13 cellular contexts compared by ENCODE assay signal in genomic region chr1:200307755-200308066, GRCh38.
A peak's percentile ranks its signal among the peaks of the same experiment; 100 is the strongest.
DNase-seq lines count a peak whose midpoint lies in the region; ATAC-seq and TF ChIP-seq lines count a peak whose summit lies in the region.
"Had no signal": no experiment of that assay in that cellular context is flagged by ENCODE, and none has a peak within 500 bp of the region (broad histone marks: within the 10 kb centered on the region; RNA-seq: fewer than 3 reads in every experiment).

No MANE protein-coding gene starts in this region.

- no peak overlapping the region for H3K27ac ChIP-seq in Panc1 (ENCODE audit: low read length)
- H3K27ac ChIP-seq: 22Rv1, SJSA1 had no signal

- no TSS peak for BruUV-seq in Panc1 (replicated peaks; lab: Mats Ljungman, UMichigan)

- ATAC-seq in natural killer cell (no peak), Panc1 (no peak)
- no peak for ATAC-seq in natural killer cell treated with Interleukin-12 subunit alpha and Interleukin-12 subunit beta and Interleukin-15 and Interleukin-18, amount 100 ng/mL, for 72 hours
- ATAC-seq in activated T-cell treated with anti-CD3 and anti-CD28 coated beads, Interleukin-2, amount 50 U/mL, for 72 hours (replicated peaks in 1 of 2) = no peak

- no peak overlapping the region for H3K4me3 Mint-ChIP-seq in natural killer cell
- no peak overlapping the region for H3K4me3 Mint-ChIP-seq in natural killer cell treated with Interleukin-12 subunit alpha and Interleukin-12 subunit beta and Interleukin-15 and Interleukin-18, amount 100 ng/mL, for 72 hours
- H3K4me3 Mint-ChIP-seq in dendritic cell treated with granulocyte-macrophage colony-stimulating factor and Interleukin-4, amounts not matched to agents 40 ng/mL and 50 ng/mL, for 4 days = no peak overlapping the region
- H3K4me3 Mint-ChIP-seq in activated T-cell treated with anti-CD3 and anti-CD28 coated beads, Interleukin-2, amount 50 U/mL, for 72 hours = peak overlapping the region in 1 of 2 donors; percentile 84

- peaks cover 0 to 8% of the 10 kb centered on the region in 2 donors for H3K27me3 Mint-ChIP-seq in natural killer cell (ENCODE audit: low read depth in 2 of 2)
- peaks cover 0 to 7% of the 10 kb centered on the region in 2 donors for H3K27me3 Mint-ChIP-seq in natural killer cell treated with Interleukin-12 subunit alpha and Interleukin-12 subunit beta and Interleukin-15 and Interleukin-18, amount 100 ng/mL, for 72 hours
- peaks cover 3% of the 10 kb centered on the region for H3K27me3 Mint-ChIP-seq in dendritic cell treated with granulocyte-macrophage colony-stimulating factor and Interleukin-4, amounts not matched to agents 40 ng/mL and 50 ng/mL, for 4 days
- peaks cover 15% of the 10 kb centered on the region for H3K27me3 Mint-ChIP-seq in activated T-cell treated with anti-CD3 and anti-CD28 coated beads, Interleukin-2, amount 50 U/mL, for 72 hours (ENCODE audit: low read depth)

- no peak for DNase-seq in natural killer cell
- DNase-seq in natural killer cell treated with Interleukin-12 subunit alpha and Interleukin-12 subunit beta and Interleukin-15 and Interleukin-18, amount 100 ng/mL, for 72 hours (ENCODE audit: low spot score) = no peak
- no peak for DNase-seq in Panc1 (ENCODE audit: low read depth, low spot score)
- no peak for DNase-seq in NCI-H1694 treated with DMSO at 0.1 percent for 48 hours (lab: John Stamatoyannopoulos, UW)
- DNase-seq in NCI-H69 (lab: John Stamatoyannopoulos, UW) = no peak
- DNase-seq in activated CD4-positive, alpha-beta T cell treated with anti-CD3 and anti-CD28 coated beads, Interleukin-2, amount 50 U/mL, for 1 hour = no peak
- DNase-seq in activated T-cell treated with anti-CD3 and anti-CD28 coated beads, Interleukin-2, amount 50 U/mL, for 72 hours = no peak
- DNase-seq: NCI-H1092 had no signal

- peaks cover 9 to 10% of the 10 kb centered on the region in 2 donors for H3K4me1 Mint-ChIP-seq in natural killer cell
- H3K4me1 Mint-ChIP-seq in natural killer cell treated with Interleukin-12 subunit alpha and Interleukin-12 subunit beta and Interleukin-15 and Interleukin-18, amount 100 ng/mL, for 72 hours (ENCODE audit: low read depth in 2 of 2) = peaks cover 6 to 13% of the 10 kb centered on the region in 2 donors
- peaks cover 56% of the 10 kb centered on the region for H3K4me1 Mint-ChIP-seq in dendritic cell treated with granulocyte-macrophage colony-stimulating factor and Interleukin-4, amounts not matched to agents 40 ng/mL and 50 ng/mL, for 4 days (ENCODE audit: low read depth)
- H3K4me1 Mint-ChIP-seq in activated T-cell treated with anti-CD3 and anti-CD28 coated beads, Interleukin-2, amount 50 U/mL, for 72 hours (ENCODE audit: low read depth) = peaks cover 14% of the 10 kb centered on the region

- POLR2A ChIA-PET in Panc1 (lab: Charles Lee) = interaction anchor here (0.7 kb wide), 1 partner anchor 12 kb away, joined by 6 read pairs; no protein-coding TSS in a partner anchor

- H3K9me3 ChIP-seq in Panc1 (ENCODE audit: control insufficient read depth, insufficient read depth, low read depth, low read length) = no peaks in the 10 kb centered on the region
- H3K9me3 ChIP-seq: Caco-2, SJSA1 had no signal

- H3K4me1 ChIP-seq in Panc1 (ENCODE audit: control insufficient read depth, insufficient read depth, low read length) = peaks cover 3% of the 10 kb centered on the region
- H3K4me1 ChIP-seq: Caco-2 had no signal

- H3K27me3 ChIP-seq in Panc1 (ENCODE audit: control insufficient read depth, insufficient read depth, low read length) = no peaks in the 10 kb centered on the region
- H3K27me3 ChIP-seq: SJSA1 had no signal

- no peak overlapping the region for H3K27ac Mint-ChIP-seq in natural killer cell
- peak overlapping the region in 1 of 2 donors; percentile 73 for H3K27ac Mint-ChIP-seq in natural killer cell treated with Interleukin-12 subunit alpha and Interleukin-12 subunit beta and Interleukin-15 and Interleukin-18, amount 100 ng/mL, for 72 hours
- H3K27ac Mint-ChIP-seq in dendritic cell treated with granulocyte-macrophage colony-stimulating factor and Interleukin-4, amounts not matched to agents 40 ng/mL and 50 ng/mL, for 4 days = peak overlapping the region; percentile 77
- no peak overlapping the region for H3K27ac Mint-ChIP-seq in activated T-cell treated with anti-CD3 and anti-CD28 coated beads, Interleukin-2, amount 50 U/mL, for 72 hours

- no peaks in the 10 kb centered on the region for H3K36me3 ChIP-seq in Panc1 (ENCODE audit: control insufficient read depth, insufficient read depth, low read length)
- H3K36me3 ChIP-seq: SJSA1 had no signal

- in situ Hi-C loops in Panc1 (cut with HindIII; ENCODE audit: low pct_unique_long_range_greater_than_20kb, low sequenced_read_pairs) = no loop called here

- TF ChIP-seq CTCF in natural killer cell (IDR thresholded peaks at IDR 0.05) (peak; percentile 54), Panc1 (IDR thresholded peaks at IDR 0.05) (peak; percentile 64; the same call in 1 of the 2 replicates)

- no peak overlapping the region for H3K4me3 ChIP-seq in Panc1 (ENCODE audit: low read depth in 2 of 2, low read length in 2 of 2)
- H3K4me3 ChIP-seq: GM12878, SJSA1 had no signal

- intact Hi-C loops in natural killer cell (cut with micrococcal nuclease) (loop anchor here (1.0 to 5.0 kb wide), 2 partner anchors 168 to 625 kb away; no protein-coding TSS in a partner anchor), Panc1 (cut with micrococcal nuclease; ENCODE audit: unreplicated experiment) (loop anchor here (10.0 kb wide), 3 partner anchors 177 to 623 kb away; no protein-coding TSS in a partner anchor)
- intact Hi-C loops in dendritic cell treated with granulocyte-macrophage colony-stimulating factor and Interleukin-4, amounts not matched to agents 40 ng/mL and 50 ng/mL, for 4 days (cut with micrococcal nuclease) = loop anchor here (10.0 kb wide), 1 partner anchor 623 kb away; no protein-coding TSS in a partner anchor

- no peaks in the 10 kb centered on the region for H3K9me3 Mint-ChIP-seq in natural killer cell
- H3K9me3 Mint-ChIP-seq in natural killer cell treated with Interleukin-12 subunit alpha and Interleukin-12 subunit beta and Interleukin-15 and Interleukin-18, amount 100 ng/mL, for 72 hours = no peaks in the 10 kb centered on the region
- no peaks in the 10 kb centered on the region for H3K9me3 Mint-ChIP-seq in dendritic cell treated with granulocyte-macrophage colony-stimulating factor and Interleukin-4, amounts not matched to agents 40 ng/mL and 50 ng/mL, for 4 days
- H3K9me3 Mint-ChIP-seq in activated T-cell treated with anti-CD3 and anti-CD28 coated beads, Interleukin-2, amount 50 U/mL, for 72 hours = no peaks in the 10 kb centered on the region

- no peaks in the 10 kb centered on the region for H3K36me3 Mint-ChIP-seq in natural killer cell
- no peaks in the 10 kb centered on the region for H3K36me3 Mint-ChIP-seq in natural killer cell treated with Interleukin-12 subunit alpha and Interleukin-12 subunit beta and Interleukin-15 and Interleukin-18, amount 100 ng/mL, for 72 hours
- no peaks in the 10 kb centered on the region for H3K36me3 Mint-ChIP-seq in dendritic cell treated with granulocyte-macrophage colony-stimulating factor and Interleukin-4, amounts not matched to agents 40 ng/mL and 50 ng/mL, for 4 days (ENCODE audit: low read depth)
- H3K36me3 Mint-ChIP-seq in activated T-cell treated with anti-CD3 and anti-CD28 coated beads, Interleukin-2, amount 50 U/mL, for 72 hours (ENCODE audit: insufficient read depth in 2 of 2) = no peaks in the 10 kb centered on the region

- CTCF ChIA-PET in Panc1 (lab: Charles Lee) = interaction anchor here (0.6 kb wide), 2 partner anchors 36 to 252 kb away, joined by 3 to 4 read pairs; no protein-coding TSS in a partner anchor
